8 cellular contexts compared by ENCODE assay signal in genomic region chr12:121888083-121888477, GRCh38. TPM values are rescaled to one million over a fixed set of nuclear protein-coding genes. Genes with fewer than 3 reads are reported as not detected.
DNase-seq lines count a peak whose midpoint lies in the region; ATAC-seq and TF ChIP-seq lines count a peak whose summit lies in the region.

No MANE protein-coding gene starts in this region.

- H3K27ac ChIP-seq in adipose tissue (ENCODE audit: low read depth, low read length) (peak overlapping the region; percentile 65), layer of hippocampus (ENCODE audit: low read depth, low read length) (peak overlapping the region; percentile 47), testis (peak overlapping the region in 1 of 2 donors; percentile 77)

- peaks cover 12% of the 10 kb centered on the region for H3K36me3 Mint-ChIP-seq in activated CD4-positive, alpha-beta T cell treated with anti-CD3 and anti-CD28 coated beads for 36 hours (ENCODE audit: low read depth)

- no peak for ATAC-seq in activated CD4-positive, alpha-beta T cell treated with anti-CD3 and anti-CD28 coated beads for 36 hours
- no peak for ATAC-seq in GM21737 (IDR thresholded peaks at IDR 0.05; ENCODE audit: unreplicated experiment)
- no peak for ATAC-seq in HG03095 (IDR thresholded peaks at IDR 0.05; ENCODE audit: unreplicated experiment)

- CTCF ChIA-PET in activated CD4-positive, alpha-beta T cell treated with anti-CD3 and anti-CD28 coated beads for 36 hours (lab: Charles Lee) = interaction anchor here (0.6 to 4.7 kb wide), 23 partner anchors 9 to 523 kb away, joined by 3 to 82 read pairs (median 4); partner anchors contain the start of genes CFAP251, MORN3, RHOF and TMEM120B

- peaks cover 27% of the 10 kb centered on the region for H3K4me1 Mint-ChIP-seq in activated CD4-positive, alpha-beta T cell treated with anti-CD3 and anti-CD28 coated beads for 36 hours

- peak overlapping the region; percentile 79 for H3K27ac Mint-ChIP-seq in activated CD4-positive, alpha-beta T cell treated with anti-CD3 and anti-CD28 coated beads for 36 hours

- H3K4me3 Mint-ChIP-seq in activated CD4-positive, alpha-beta T cell treated with anti-CD3 and anti-CD28 coated beads for 36 hours = peak overlapping the region; percentile 89

- no peaks in the 10 kb centered on the region for H3K27me3 Mint-ChIP-seq in activated CD4-positive, alpha-beta T cell treated with anti-CD3 and anti-CD28 coated beads for 36 hours

- H3K9me3 ChIP-seq in testis = no peaks in the 10 kb centered on the region

- H3K4me3 ChIP-seq in testis = peak overlapping the region; percentile 71 to 84

- POLR2A ChIA-PET in activated CD4-positive, alpha-beta T cell treated with anti-CD3 and anti-CD28 coated beads for 36 hours (lab: Charles Lee) = interaction anchor here (0.6 to 1.4 kb wide), 6 partner anchors 11 to 293 kb away, joined by 3 to 5 read pairs (median 3); partner anchors contain the start of gene RHOF

- no peak for DNase-seq in activated CD4-positive, alpha-beta T cell treated with anti-CD3 and anti-CD28 coated beads for 36 hours
- no peak for DNase-seq in activated CD4-positive, alpha-beta T cell treated with anti-CD3 and anti-CD28 coated beads for 1 hour
- DNase-seq in testis (no peak), DMS79 (lab: John Stamatoyannopoulos, UW) (no peak)

- no peaks in the 10 kb centered on the region for H3K36me3 ChIP-seq in testis (ENCODE audit: low read depth, missing control alignments)

- TF ChIP-seq POLR2A in testis (IDR thresholded peaks at IDR 0.05) = no peak

- no peak for TF ChIP-seq CTCF in testis (IDR thresholded peaks at IDR 0.05)

- H3K27me3 ChIP-seq in layer of hippocampus (ENCODE audit: control insufficient read depth, insufficient read depth, low read length) (no peaks in the 10 kb centered on the region), testis (no peaks in the 10 kb centered on the region)

- 47 to 61% (median 52%) methylated on average over 6 of the region's 6 CpGs for WGBS in adipose tissue, 3 donors
- 27 to 31% methylated on average over 6 of the region's 6 CpGs for WGBS in testis, 2 donors

- H3K4me1 ChIP-seq in testis = peaks cover 11% of the 10 kb centered on the region

- H3K9me3 Mint-ChIP-seq in activated CD4-positive, alpha-beta T cell treated with anti-CD3 and anti-CD28 coated beads for 36 hours (ENCODE audit: low read depth) = no peaks in the 10 kb centered on the region

- intact Hi-C loops in activated CD4-positive, alpha-beta T cell treated with anti-CD3 and anti-CD28 coated beads for 36 hours (cut with DNase I, micrococcal nuclease) = loop anchor here (1.0 to 5.0 kb wide), 15 partner anchors 30 to 639 kb away; partner anchors contain the start of genes ORAI1 (in 2 of the 2), CFAP251 (in 1 of the 2), DIABLO (in 1 of the 2) and KNTC1 (in 1 of the 2)
- intact Hi-C loops in testis (cut with DNase I; ENCODE audit: low total_unique reads) = no loop called here

RNA-seq across cellular contexts. Expression of gene PSMD9, which starts 0.5 kb away (rescaled TPM):
- total RNA-seq in activated CD4-positive, alpha-beta T cell treated with anti-CD3 and anti-CD28 coated beads for 36 hours = 10 to 100 TPM; 50.4 to 56.2 TPM
- polyA plus RNA-seq in adipose tissue (10 to 100 TPM; 68.6 to 95.9 (median 77.6) TPM), testis (ENCODE audit: insufficient read depth, low read depth, low replicate concordance) (60.7 TPM)
- 10 to 100 TPM; 51.3 to 80.9 TPM for total RNA-seq in testis

RNA-seq across cellular contexts. Expression of gene HPD, which starts 29.4 kb away (rescaled TPM):
- not detected for total RNA-seq in activated CD4-positive, alpha-beta T cell treated with anti-CD3 and anti-CD28 coated beads for 36 hours
- polyA plus RNA-seq in adipose tissue (1 to 10 TPM in 2 of 3 donors, under 1 TPM in 1; 0.91 to 4.5 (median 3.5) TPM), testis (ENCODE audit: insufficient read depth, low read depth, low replicate concordance) (11.6 TPM)
- 10 to 100 TPM in 1 of 2 donors, 1 to 10 TPM in 1; 5.9 to 10.6 TPM for total RNA-seq in testis

RNA-seq across cellular contexts. Expression of gene CFAP251, which starts 30.3 kb away (rescaled TPM):
- under 1 TPM; 0.59 to 0.65 TPM for total RNA-seq in activated CD4-positive, alpha-beta T cell treated with anti-CD3 and anti-CD28 coated beads for 36 hours
- polyA plus RNA-seq in adipose tissue = 1 to 10 TPM in 1 of 3 donors, under 1 TPM in 2; 0.46 to 1.2 (median 0.79) TPM
- 10 to 100 TPM; 29.0 to 41.5 TPM for total RNA-seq in testis
- polyA plus RNA-seq in testis (ENCODE audit: insufficient read depth, low read depth, low replicate concordance) = 56.1 TPM

Comparison
In these comparisons a context has a peak if more than half of its experiments do, and no peak if none do; other contexts are left out.
1. RNA of gene HPD, which starts 29.4 kb away (total RNA-seq): 5.9 to 10.6 TPM in testis; not detected in activated CD4-positive, alpha-beta T cell treated with anti-CD3 and anti-CD28 coated beads for 36 hours; every median in the first group is over 4 times any median in the second.
2. RNA of gene CFAP251, which starts 30.3 kb away (total RNA-seq): 29.0 to 41.5 TPM in testis; 0.59 to 0.65 TPM in activated CD4-positive, alpha-beta T cell treated with anti-CD3 and anti-CD28 coated beads for 36 hours; every median in the first group is over 10 times any median in the second.